ENCODE assay signal across 15 cellular contexts in the genomic region with DNA sequence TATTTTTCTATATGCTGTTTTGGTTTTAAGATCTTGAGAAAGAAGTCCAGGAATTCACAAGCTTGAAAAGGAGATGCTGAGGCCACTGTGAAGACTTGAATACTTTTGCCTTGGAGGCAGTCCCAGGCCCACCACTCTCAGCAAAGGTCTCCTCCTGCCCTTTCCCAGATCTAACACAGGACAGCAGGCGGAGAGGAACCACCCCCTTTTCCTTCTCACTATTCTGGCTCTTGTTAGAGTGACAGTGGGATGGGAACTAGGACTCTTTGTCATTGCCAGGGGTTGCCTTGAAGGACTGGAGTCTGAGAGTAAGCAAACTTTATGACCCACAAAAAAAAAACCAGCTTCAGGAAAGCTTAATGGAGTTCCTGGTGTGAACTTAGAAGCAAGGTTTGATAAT. TPM values are rescaled to one million over a fixed set of nuclear protein-coding genes. Genes with fewer than 3 reads are reported as not detected.
DNase-seq lines count a peak whose midpoint lies in the region; TF ChIP-seq lines count a peak whose summit lies in the region.
"Had no signal": no experiment of that assay in that cellular context is flagged by ENCODE, and none has a peak within 500 bp of the region (broad histone marks: within the 10 kb centered on the region; RNA-seq: fewer than 3 reads in every experiment).

No MANE protein-coding gene starts in this region.

- H3K36me3 ChIP-seq in OCI-LY3 (replicated peaks; ENCODE audit: low read depth, low read length) (no peaks in the 10 kb centered on the region), duodenal mucosa (ENCODE audit: control insufficient read depth in 1 of 2, insufficient read depth in 2 of 2, low read length in 2 of 2) (no peaks in the 10 kb centered on the region), mesodermal cell (ENCODE audit: control insufficient read depth, insufficient read depth, low read length) (no peaks in the 10 kb centered on the region), transverse colon (no peaks in the 10 kb centered on the region)
- H3K36me3 ChIP-seq: spleen had no signal

- H3K27me3 ChIP-seq in OCI-LY3 (ENCODE audit: low read depth, low read length) (no peaks in the 10 kb centered on the region), duodenal mucosa (ENCODE audit: control insufficient read depth in 1 of 2, insufficient read depth in 2 of 2, low read length in 2 of 2) (no peaks in the 10 kb centered on the region), transverse colon (no peaks in the 10 kb centered on the region)

- no peaks in the 10 kb centered on the region for H3K79me2 ChIP-seq in OCI-LY3 (ENCODE audit: low read length)

- no peak for TF ChIP-seq EP300 in transverse colon (IDR thresholded peaks at IDR 0.05; ENCODE audit: low read depth)

- TF ChIP-seq CTCF in OCI-LY3 (IDR thresholded peaks at IDR 0.05; ENCODE audit: low read depth, low read length) (no peak), transverse colon (IDR thresholded peaks at IDR 0.05) (no peak)

- H3K4me1 ChIP-seq in OCI-LY3 (ENCODE audit: low read length) = peaks cover 7% of the 10 kb centered on the region
- H3K4me1 ChIP-seq in duodenal mucosa (ENCODE audit: control insufficient read depth in 1 of 2, insufficient read depth in 2 of 2, low read length in 2 of 2) = peaks cover 18 to 30% of the 10 kb centered on the region in 2 donors
- peaks cover 14% of the 10 kb centered on the region for H3K4me1 ChIP-seq in mesodermal cell (ENCODE audit: control insufficient read depth, insufficient read depth, low read length, poor library complexity, severe bottlenecking)
- H3K4me1 ChIP-seq in transverse colon = peaks cover 5 to 40% (median 25%) of the 10 kb centered on the region in 4 donors

- H3K27ac ChIP-seq in OCI-LY3 (ENCODE audit: low read length) (no peak overlapping the region), duodenal mucosa (ENCODE audit: low read depth, low read length) (no peak overlapping the region), mesodermal cell (ENCODE audit: low read depth, low read length, severe bottlenecking) (peak overlapping the region; percentile 29), transverse colon (peak overlapping the region in 3 of 4 donors; percentile 4 to 58 (median 49))

- DNase-seq in transverse colon = no peak
- no peak for DNase-seq in stimulated activated CD4-positive, alpha-beta T cell treated with anti-CD3 and anti-CD28 coated beads, Interleukin-15, amount 100 ng/mL, for 24 hours
- DNase-seq in RPMI8226 = no peak
- no peak for DNase-seq in activated CD8-positive, alpha-beta memory T cell treated with anti-CD3 and anti-CD28 coated beads for 24 hours
- DNase-seq: activated CD4-positive, alpha-beta T cell treated with anti-CD3 and anti-CD28 coated beads, Interleukin-2, amount 50 U/mL, for 1 hour; activated naive CD4-positive, alpha-beta T cell treated with Interleukin-2 at 50 U/mL for 16 hours; effector CD8-positive, alpha-beta T cell; HFFc6; naive thymus-derived CD8-positive, alpha-beta T cell; NCI-H446 treated with DMSO at 0.1 percent for 48 hours; spleen had no signal

- no peaks in the 10 kb centered on the region for H4K20me1 ChIP-seq in OCI-LY3 (ENCODE audit: insufficient read depth, low read length)

- peak overlapping the region; percentile 53 for H3K4me3 ChIP-seq in OCI-LY3 (ENCODE audit: low read length)
- H3K4me3 ChIP-seq in duodenal mucosa (ENCODE audit: low read depth in 1 of 2, low read length in 2 of 2) = peak overlapping the region; percentile 57 to 63
- H3K4me3 ChIP-seq in mesodermal cell (ENCODE audit: extremely low read depth, insufficient read depth, low read length, poor library complexity, severe bottlenecking) = no peak overlapping the region
- peak overlapping the region in 3 of 4 donors; percentile 23 to 52 (median 29) for H3K4me3 ChIP-seq in transverse colon
- H3K4me3 ChIP-seq: lung had no signal

- 50% methylated on average over 1 of the region's 1 CpG; no CpG with 5 or more reads in 1 of the 2 experiments for WGBS in mesodermal cell (ENCODE audit: insufficient coverage in 2 of 2), 2 experiments
- 100% methylated on average over 1 of the region's 1 CpG; no CpG with 5 or more reads in 1 of the 2 donors for WGBS in transverse colon (ENCODE audit: low coverage in 1 of 2), 2 donors

- H3K4me2 ChIP-seq in OCI-LY3 (ENCODE audit: low read length) = peak overlapping the region; percentile 60

- 0 out of 2 replicates have a peak overlapping the region, but pooled peaks have one; percentile 17 for H2AFZ ChIP-seq in OCI-LY3 (ENCODE audit: low read depth, low read length)

- in situ Hi-C loops in transverse colon (cut with MboI; ENCODE audit: low pct_ligation_motif_present in 1 of 4, low pct_unique_long_range_greater_than_20kb in 1 of 4, low sequenced_read_pairs in 3 of 4) = loop anchor here (10.0 to 25.0 kb wide), 4 partner anchors 174 to 574 kb away; a partner anchor contains a TSS

- no peak for TF ChIP-seq POLR2A in transverse colon (IDR thresholded peaks at IDR 0.05)

- H3K9me3 ChIP-seq in OCI-LY3 (ENCODE audit: insufficient read depth, low read length) (no peaks in the 10 kb centered on the region), duodenal mucosa (ENCODE audit: control insufficient read depth in 1 of 2, low read length in 2 of 2) (no peaks in the 10 kb centered on the region), mesodermal cell (ENCODE audit: control insufficient read depth, low read length) (no peaks in the 10 kb centered on the region), transverse colon (no peaks in the 10 kb centered on the region)
- H3K9me3 ChIP-seq: spleen had no signal

- intact Hi-C loops in transverse colon (cut with DNase I; ENCODE audit: low total_unique reads) = no loop called here

- H3K9ac ChIP-seq in OCI-LY3 (ENCODE audit: low read length) (no peak overlapping the region), duodenal mucosa (ENCODE audit: low read depth in 1 of 2, low read length in 2 of 2) (peak overlapping the region in 1 of 2 donors; percentile 30)

RNA-seq across cellular contexts. Expression of gene E2F6, which starts 54.7 kb away (rescaled TPM):
- polyA plus RNA-seq in mesodermal cell (2013, experiment 1 of 2) = 23.3 TPM
- polyA plus RNA-seq in mesodermal cell (2013, experiment 2 of 2) = 22.7 TPM
- 10 to 100 TPM in 1 of 4 donors, 1 to 10 TPM in 3; 6.0 to 19.8 (median 6.9) TPM for total RNA-seq in transverse colon

Comparison
In these comparisons a context has a peak if more than half of its experiments do, and no peak if none do; other contexts are left out.
1. H3K27ac ChIP-seq: peak in mesodermal cell (single experiment) and transverse colon (3 of 4); none in OCI-LY3 (single experiment) and duodenal mucosa (single experiment).